In the genomic region with DNA sequence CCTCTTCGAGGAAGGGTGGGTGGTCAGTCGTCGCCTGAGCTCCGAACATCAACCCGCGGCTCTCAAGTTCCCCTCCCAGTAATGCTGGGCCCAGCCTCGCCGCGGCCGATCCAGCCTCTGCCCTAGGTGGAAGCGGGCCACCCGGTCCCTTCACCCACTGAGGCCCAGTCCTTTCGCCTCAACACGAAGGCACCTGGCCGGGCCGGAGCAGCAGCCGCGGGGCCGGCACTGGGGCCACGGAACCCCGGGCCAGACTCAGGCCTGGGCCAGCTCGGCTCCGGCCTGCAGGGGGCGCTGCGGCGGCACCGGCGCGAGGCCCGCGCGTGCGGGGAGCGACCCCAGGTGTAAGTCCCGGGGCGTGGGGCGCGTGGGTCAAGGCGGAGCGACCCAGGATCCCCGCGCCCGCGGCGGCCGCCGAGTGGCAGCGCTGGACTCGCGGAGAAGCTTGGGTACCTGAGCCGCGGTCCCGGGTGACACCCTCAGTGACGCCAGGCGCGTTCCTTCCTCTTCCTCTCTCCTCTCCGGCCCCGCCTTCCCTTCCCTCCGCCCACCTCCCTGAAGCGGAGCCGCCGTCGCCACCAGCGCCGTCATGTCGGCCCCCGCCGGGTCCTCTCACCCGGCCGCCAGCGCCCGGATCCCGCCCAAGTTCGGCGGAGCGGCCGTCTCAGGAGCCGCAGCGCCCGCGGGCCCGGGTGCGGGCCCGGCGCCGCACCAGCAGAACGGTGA, we compare ENCODE assay signal across 8 cellular contexts. TPM values are rescaled to one million over a fixed set of nuclear protein-coding genes. Genes with fewer than 3 reads are reported as not detected.
DNase-seq lines count a peak whose midpoint lies in the region; ATAC-seq and TF ChIP-seq lines count a peak whose summit lies in the region.

A gene (plus strand): TSS at position 535 of the 726 bp plus-strand sequence. CDS start 55 bp downstream, at position 590.

- H4K20me1 ChIP-seq in DOHH2 (ENCODE audit: control insufficient read depth, insufficient read depth, low read depth, low read length) = peaks cover 14% of the 10 kb centered on the region; the same call in 1 of the 2 replicates

- peak within 1 kb of the TSS; percentile 96 for H3K4me3 Mint-ChIP-seq in neural crest cell

- H3K4me3 ChIP-seq in DOHH2 (ENCODE audit: low read length) = peak within 1 kb of the TSS; percentile 77

- peak within 1 kb of the TSS; percentile 92 for H3K4me2 ChIP-seq in DOHH2 (ENCODE audit: low read length)

- TF ChIP-seq POLR2A in Raji (IDR thresholded peaks at IDR 0.05; ENCODE audit: insufficient read depth, low read depth, low read length) = peak; percentile 91

- H3K79me2 ChIP-seq in DOHH2 (ENCODE audit: control insufficient read depth, low read length) = peaks cover 55% of the 10 kb centered on the region

- H3K36me3 Mint-ChIP-seq in neural crest cell (ENCODE audit: low read depth) = no peaks in the 10 kb centered on the region

- no peaks in the 10 kb centered on the region for H3K9me2 ChIP-seq in DOHH2 (replicated peaks; ENCODE audit: control insufficient read depth, low read length)

- H3K4me1 ChIP-seq in DOHH2 (ENCODE audit: control insufficient read depth, low read length) = peaks cover 38% of the 10 kb centered on the region

- H3K27ac ChIP-seq in DOHH2 (ENCODE audit: low read depth, low read length) = peak within 1 kb of the TSS; percentile 20; the same call in 1 of the 2 replicates

- peak; percentile 93 for ATAC-seq in GM21723 (IDR thresholded peaks at IDR 0.05; ENCODE audit: unreplicated experiment)

- no peaks in the 10 kb centered on the region for H3K9me3 ChIP-seq in DOHH2 (ENCODE audit: control insufficient read depth, insufficient read depth, low read length)

- peak; percentile 88 for TF ChIP-seq CTCF in DOHH2 (IDR thresholded peaks at IDR 0.05; ENCODE audit: low read depth, low read length, poor library complexity, severe bottlenecking)
- peak; percentile 99 for TF ChIP-seq CTCF in neural crest cell (conservative IDR thresholded peaks at IDR 0.05)

- H3K4me1 Mint-ChIP-seq in neural crest cell = peaks cover 43% of the 10 kb centered on the region

- H3K27ac Mint-ChIP-seq in neural crest cell (ENCODE audit: unreplicated experiment) = peak within 1 kb of the TSS; percentile 90

- H3K9me3 Mint-ChIP-seq in neural crest cell = no peaks in the 10 kb centered on the region

- H3F3A ChIP-seq in DOHH2 (ENCODE audit: control insufficient read depth, insufficient read depth) = no peaks in the 10 kb centered on the region

- H3K36me3 ChIP-seq in DOHH2 (ENCODE audit: control insufficient read depth, low read length) = no peaks in the 10 kb centered on the region

- DNase-seq in KG1 (lab: John Stamatoyannopoulos, UW) = peak; percentile 69
- DNase-seq in activated T-helper 9 cell treated with anti-CD3 and anti-CD28 coated beads, Interleukin-2, amount 50 U/mL, for 16 hours (ENCODE audit: low read depth) = peak; percentile 84
- peak; percentile 49 for DNase-seq in fibroblast of the conjunctiva (ENCODE audit: low read depth)
- DNase-seq in neural crest cell (ENCODE audit: low read depth, low spot score) = peak; percentile 75
- DNase-seq in stromal cell of bone marrow (ENCODE audit: low read depth) = peak; percentile 58

- H3K27me3 ChIP-seq in DOHH2 (ENCODE audit: control insufficient read depth, low read length) = no peaks in the 10 kb centered on the region

- no peaks in the 10 kb centered on the region for H3K27me3 Mint-ChIP-seq in neural crest cell (ENCODE audit: low read depth)

RNA-seq across cellular contexts. Expression of the gene that starts here (rescaled TPM):
- 31.7 and 33.4 TPM in 2 replicates for total RNA-seq in neural crest cell

Comparison
In these comparisons a context has a peak if more than half of its experiments do, and no peak if none do; other contexts are left out.
1. Peak in every context shown above with its lines: DNase-seq, ATAC-seq, H3K4me3 ChIP-seq and H3K27ac ChIP-seq.